In genomic region chr3:31552103-31552502, GRCh38 we compare ENCODE assay signal across 20 cellular contexts.
"Had no signal": no experiment of that assay in that cellular context is flagged by ENCODE, and none has a peak within 500 bp of the region (broad histone marks: within the 10 kb centered on the region; RNA-seq: fewer than 3 reads in every experiment).

No MANE protein-coding gene starts in this region.

- H3K4me3 ChIP-seq: esophagus squamous epithelium, gastroesophageal sphincter, left ventricle myocardium inferior, lower lobe of right lung, suprapubic skin, thyroid gland, upper lobe of left lung, vagina had no signal

- H3K36me3 ChIP-seq: esophagus squamous epithelium, gastroesophageal sphincter, left ventricle myocardium inferior, lower lobe of right lung, suprapubic skin, thyroid gland, upper lobe of left lung, vagina had no signal

- FAIRE-seq: small intestine had no signal

- ATAC-seq: gastroesophageal sphincter, lower lobe of right lung had no signal

- H3K27me3 Mint-ChIP-seq: naive B cell had no signal

- DNase-seq: effector memory CD4-positive, alpha-beta T cell; esophagus squamous epithelium; foreskin fibroblast; glutamatergic neuron; islet precursor cell; left ventricle myocardium inferior; lower lobe of right lung; mesenchymal stem cell; midbrain; naive B cell; posterior cingulate gyrus; small intestine; stimulated activated CD4-positive, alpha-beta T cell treated with anti-CD3 and anti-CD28 coated beads, Interleukin-12 subunit alpha, Interleukin-12 subunit beta, amount 100 ng/mL, for 4 hours; stimulated activated naive CD4-positive, alpha-beta T cell treated with Interleukin-2 at 50 U/mL for 16 hours; thyroid gland; upper lobe of left lung had no signal

- H3K27ac ChIP-seq: epithelial cell of prostate, esophagus squamous epithelium, gastroesophageal sphincter, left ventricle myocardium inferior, lower lobe of right lung, suprapubic skin, thyroid gland, upper lobe of left lung, vagina had no signal

- H3K27me3 ChIP-seq: esophagus squamous epithelium, gastroesophageal sphincter, suprapubic skin, thyroid gland, upper lobe of left lung, vagina had no signal

- H3K9me3 ChIP-seq: esophagus squamous epithelium, gastroesophageal sphincter, lower lobe of right lung, suprapubic skin, thyroid gland, upper lobe of left lung, vagina had no signal
